1 cellular context compared by ENCODE assay signal in the genomic region with DNA sequence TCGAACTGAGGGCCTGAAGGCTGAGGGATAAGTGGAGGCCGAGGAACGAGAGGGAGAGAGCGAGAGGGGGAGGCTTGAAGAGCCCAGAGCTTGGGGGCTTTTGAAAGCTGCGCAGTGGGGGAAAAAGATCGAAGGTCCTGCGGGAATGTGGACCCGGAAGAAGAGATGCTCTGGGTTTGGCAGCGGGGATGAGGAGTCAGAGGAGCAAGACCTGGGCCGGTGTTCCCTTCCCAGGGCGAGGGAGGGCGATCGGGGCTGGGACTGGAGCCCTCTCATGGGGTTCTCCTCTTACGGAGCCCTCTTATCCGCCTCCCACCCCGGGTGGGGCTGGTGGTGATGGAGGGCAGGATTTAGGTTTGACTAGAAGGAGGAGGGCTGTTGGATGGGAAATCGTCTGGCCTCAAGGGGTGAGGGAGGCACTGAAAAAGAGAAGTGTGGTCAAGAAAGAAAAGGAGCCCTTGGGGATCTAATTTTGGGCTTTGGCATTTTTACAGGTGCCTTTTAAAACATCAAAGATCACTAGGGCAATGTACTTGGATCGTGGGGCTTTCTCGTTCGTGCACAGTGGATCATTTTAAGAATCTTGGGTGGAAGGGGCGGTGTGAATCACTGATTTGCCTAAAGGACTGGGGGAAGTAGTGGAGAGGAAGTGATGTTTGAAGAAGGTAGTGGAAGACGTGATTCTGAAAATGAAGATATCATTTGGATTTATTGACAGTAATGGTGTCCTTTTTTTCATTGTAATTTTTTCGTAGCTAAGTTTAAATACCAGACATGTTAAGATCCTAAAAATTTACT.
A peak's percentile ranks its signal among the peaks of the same experiment; 100 is the strongest.
TF ChIP-seq lines count a peak whose summit lies in the region.

No MANE protein-coding gene starts in this region.

TF ChIP-seq in H1, 55 proteins besides CTCF, POLR2A, EP300 and RAD21 (continued from another document):
- TF ChIP-seq RBBP5 (IDR thresholded peaks at IDR 0.05; ENCODE audit: borderline replicate concordance, low read depth, low read length), result peak; percentile 37; the same call in 1 of the 2 replicates
- peak; percentile 11 for TF ChIP-seq ASH2L (IDR thresholded peaks at IDR 0.05; ENCODE audit: low read length)
- TF ChIP-seq POU5F1 (IDR thresholded peaks at IDR 0.05; ENCODE audit: low read depth, low read length), result no peak
- peak; percentile 17; the same call in 1 of the 2 replicates for TF ChIP-seq TEAD4 (IDR thresholded peaks at IDR 0.05; ENCODE audit: low read depth, low read length)
- TF ChIP-seq SIN3A (conservative IDR thresholded peaks at IDR 0.05 in 1 of 2, IDR thresholded peaks at IDR 0.05 in 1 of 2; ENCODE audit: low read depth in 1 of 2, low read length in 2 of 2), result peak; percentile 3 to 46; a peak in 1 of 4 replicates
- no peak for TF ChIP-seq BRCA1 (IDR thresholded peaks at IDR 0.05; ENCODE audit: low read depth, low read length)
